ENCODE assay signal across 8 cellular contexts in genomic region chr4:55947912-55948725, GRCh38. TPM values are rescaled to one million over a fixed set of nuclear protein-coding genes. Genes with fewer than 3 reads are reported as not detected.
DNase-seq lines count a peak whose midpoint lies in the region; ATAC-seq and TF ChIP-seq lines count a peak whose summit lies in the region.

No MANE protein-coding gene starts in this region.

- H3K27me3 Mint-ChIP-seq in Caco-2 (ENCODE audit: insufficient read depth, unreplicated experiment) (no peaks in the 10 kb centered on the region), progenitor cell of endocrine pancreas (no peaks in the 10 kb centered on the region)

- peak; percentile 8 to 38 for DNase-seq in Caco-2
- DNase-seq in NAMALWA (ENCODE audit: low spot score), result peak; percentile 86
- DNase-seq in activated T-cell treated with anti-CD3 and anti-CD28 coated beads, Interleukin-2, amount 50 U/mL, for 48 hours, result peak; percentile 40 to 44
- DNase-seq in foreskin fibroblast, result peak; percentile 91 to 94
- no peak for DNase-seq in progenitor cell of endocrine pancreas (ENCODE audit: low spot score, unreplicated experiment)
- no peak for DNase-seq in NCI-H2081 (lab: John Stamatoyannopoulos, UW)
- no peak for DNase-seq in NCI-H2196 treated with DMSO at 0.1 percent for 48 hours (lab: John Stamatoyannopoulos, UW; ENCODE audit: unreplicated experiment)

- H3K9me3 ChIP-seq in Caco-2, result no peaks in the 10 kb centered on the region

- H3K27ac Mint-ChIP-seq in Caco-2 (ENCODE audit: unreplicated experiment) (peak overlapping the region; percentile 93), progenitor cell of endocrine pancreas (peak overlapping the region; percentile 69)

- H3K4me3 ChIP-seq in Caco-2 (ENCODE audit: low read depth, low read length) (peak overlapping the region; percentile 85), foreskin fibroblast (ENCODE audit: low read depth in 1 of 2, low read length in 2 of 2) (peak overlapping the region; percentile 60 to 86)

- TF ChIP-seq CTCF in Caco-2 (IDR thresholded peaks at IDR 0.05; ENCODE audit: insufficient read depth in 1 of 2, low read depth in 1 of 2, low read length in 1 of 2, severe bottlenecking in 1 of 2, unreplicated experiment in 1 of 2) (no peak), foreskin fibroblast (IDR thresholded peaks at IDR 0.05; ENCODE audit: low read depth, low read length) (no peak), progenitor cell of endocrine pancreas (IDR thresholded peaks at IDR 0.05; ENCODE audit: unreplicated experiment) (no peak)

- H3K36me3 Mint-ChIP-seq in Caco-2 (ENCODE audit: insufficient read depth, unreplicated experiment) (peaks cover 6% of the 10 kb centered on the region), progenitor cell of endocrine pancreas (ENCODE audit: insufficient read depth) (peaks cover 2% of the 10 kb centered on the region)

- H3K4me1 Mint-ChIP-seq in Caco-2 (ENCODE audit: low read depth, unreplicated experiment), result peaks cover 16% of the 10 kb centered on the region
- H3K4me1 Mint-ChIP-seq in progenitor cell of endocrine pancreas (ENCODE audit: low read depth), result peaks cover 12% of the 10 kb centered on the region

- intact Hi-C loops in Caco-2 (cut with micrococcal nuclease; ENCODE audit: unreplicated experiment), result loop anchor here (1.0 to 2.0 kb wide), 4 partner anchors 353 to 597 kb away; partner anchors contain the start of genes AASDH and PAICS

- TSS peak; percentile 47 for BruUV-seq in Caco-2 (replicated peaks; lab: Mats Ljungman, UMichigan)

- H3K9me3 Mint-ChIP-seq in Caco-2 (ENCODE audit: unreplicated experiment) (no peaks in the 10 kb centered on the region), progenitor cell of endocrine pancreas (ENCODE audit: low read depth) (no peaks in the 10 kb centered on the region)

- no peaks in the 10 kb centered on the region for H3K36me3 ChIP-seq in Caco-2 (ENCODE audit: control insufficient read depth, insufficient read depth, low read length)

- peak; percentile 25 for ATAC-seq in GM21717 (IDR thresholded peaks at IDR 0.05; ENCODE audit: unreplicated experiment)

- POLR2A ChIA-PET in Caco-2 (lab: Charles Lee), result interaction anchor here (0.7 to 2.1 kb wide), 2 partner anchors 188 to 439 kb away, joined by 4 to 9 read pairs; partner anchors contain the start of gene AASDH

- H3K4me3 Mint-ChIP-seq in Caco-2 (ENCODE audit: unreplicated experiment) (peak overlapping the region; percentile 90), progenitor cell of endocrine pancreas (ENCODE audit: low read depth) (peak overlapping the region; percentile 90)

- 0 out of 2 replicates have a peak, but pooled peaks cover 10% of the 10 kb centered on the region for H3K4me1 ChIP-seq in Caco-2

- H3K27me3 ChIP-seq in Caco-2 (replicated peaks; ENCODE audit: control insufficient read depth, insufficient read depth, low read length), result no peaks in the 10 kb centered on the region

- CTCF ChIA-PET in Caco-2 (lab: Charles Lee), result interaction anchor here (0.8 to 1.5 kb wide), 11 partner anchors 10 to 487 kb away, joined by 3 to 9 read pairs (median 3); partner anchors contain the start of genes PAICS and PPAT

RNA-seq across cellular contexts. Expression of gene CEP135, which starts 0.6 kb away (rescaled TPM):
- total RNA-seq in Caco-2 (2022), result 10.5 and 11.3 TPM in 2 replicates
- 14.5 and 15.5 TPM in 2 replicates for total RNA-seq in progenitor cell of endocrine pancreas

Comparison
In these comparisons a context has a peak if more than half of its experiments do, and no peak if none do; other contexts are left out.
1. DNase-seq: peak in Caco-2 (2 of 2), NAMALWA (single experiment), activated T-cell treated with anti-CD3 and anti-CD28 coated beads, Interleukin-2, amount 50 U/mL, for 48 hours (2 of 2) and foreskin fibroblast (2 of 2); none in progenitor cell of endocrine pancreas (single experiment), NCI-H2081 (0 of 2) and NCI-H2196 treated with DMSO at 0.1 percent for 48 hours (single experiment).